ENCODE assay signal across 20 cellular contexts in the genomic region with DNA sequence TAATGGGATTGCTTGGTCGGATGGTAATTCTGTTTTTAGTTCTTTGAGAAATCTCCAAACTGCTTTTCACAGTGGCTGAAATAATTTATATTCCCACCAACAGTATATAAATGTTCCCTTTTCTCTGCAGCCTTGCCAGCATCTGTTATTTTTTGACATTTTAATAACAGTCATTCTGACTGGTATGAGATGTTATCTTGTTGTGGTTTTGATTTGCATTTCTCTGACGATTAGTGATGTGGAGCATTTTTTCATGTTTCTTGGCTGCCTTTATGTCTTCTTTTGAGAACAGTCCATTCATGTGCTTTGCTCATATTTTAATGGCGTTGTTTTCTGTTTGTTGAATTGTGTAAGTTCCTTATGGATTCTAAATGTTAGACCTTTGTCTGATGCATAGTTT.
"Had no signal": no experiment of that assay in that cellular context is flagged by ENCODE, and none has a peak within 500 bp of the region (broad histone marks: within the 10 kb centered on the region; RNA-seq: fewer than 3 reads in every experiment).

No MANE protein-coding gene starts in this region.

- H3K27ac Mint-ChIP-seq: activated CD4-positive, alpha-beta memory T cell treated with anti-CD3 and anti-CD28 coated beads, Interleukin-2, amount 10 ng/mL, durations not matched to agents 7 days and 5 days; activated naive CD4-positive, alpha-beta T cell treated with anti-CD3 and anti-CD28 coated beads, Interleukin-2, amount 50 U/mL, for 72 hours; memory B cell; natural killer cell treated with Interleukin-12 subunit alpha and Interleukin-12 subunit beta and Interleukin-15 and Interleukin-18, amount 100 ng/mL, for 72 hours; stimulated activated memory B cell treated with anti-CD40 and anti-IgM and Interleukin-4, amounts not matched to agents 10 μg/mL and 1 μg/mL and 100 μg/mL, for 72 hours had no signal

- H3K9me3 ChIP-seq: tibial artery had no signal

- H3K4me1 Mint-ChIP-seq: activated CD4-positive, alpha-beta memory T cell treated with anti-CD3 and anti-CD28 coated beads, Interleukin-2, amount 10 ng/mL, durations not matched to agents 7 days and 5 days; memory B cell; stimulated activated memory B cell treated with anti-CD40 and anti-IgM and Interleukin-4, amounts not matched to agents 10 μg/mL and 1 μg/mL and 100 μg/mL, for 72 hours had no signal

- H3K4me1 ChIP-seq: left ventricle myocardium inferior had no signal

- H3K4me3 Mint-ChIP-seq: activated CD4-positive, alpha-beta memory T cell treated with anti-CD3 and anti-CD28 coated beads, Interleukin-2, amount 10 ng/mL, durations not matched to agents 7 days and 5 days; memory B cell; natural killer cell treated with Interleukin-12 subunit alpha and Interleukin-12 subunit beta and Interleukin-15 and Interleukin-18, amount 100 ng/mL, for 72 hours; stimulated activated memory B cell treated with anti-CD40 and anti-IgM and Interleukin-4, amounts not matched to agents 10 μg/mL and 1 μg/mL and 100 μg/mL, for 72 hours had no signal

- ATAC-seq: activated naive CD4-positive, alpha-beta T cell treated with anti-CD3 and anti-CD28 coated beads, Interleukin-2, amount 50 U/mL, for 72 hours; esophagus mucosa; natural killer cell treated with Interleukin-12 subunit alpha and Interleukin-12 subunit beta and Interleukin-15 and Interleukin-18, amount 100 ng/mL, for 72 hours; stimulated activated memory B cell treated with anti-CD40 and anti-IgM and Interleukin-4, amounts not matched to agents 10 μg/mL and 1 μg/mL and 100 μg/mL, for 72 hours had no signal

- H3K27ac ChIP-seq: cardiac muscle cell, left ventricle myocardium inferior, tibial artery, VCaP had no signal

- H3K36me3 ChIP-seq: cardiac muscle cell, left ventricle myocardium inferior, tibial artery had no signal

- H3K9me3 Mint-ChIP-seq: activated CD4-positive, alpha-beta memory T cell treated with anti-CD3 and anti-CD28 coated beads, Interleukin-2, amount 10 ng/mL, durations not matched to agents 7 days and 5 days had no signal

- DNase-seq: activated CD4-positive, alpha-beta memory T cell treated with anti-CD3 and anti-CD28 coated beads, Interleukin-2, amount 10 ng/mL, durations not matched to agents 7 days and 5 days; activated effector memory CD4-positive, alpha-beta T cell treated with anti-CD3 and anti-CD28 coated beads, Interleukin-2, amount 50 U/mL, for 16 hours; activated T-cell treated with anti-CD3 and anti-CD28 coated beads, Interleukin-2, amount 50 U/mL, for 48 hours; amniotic stem cell; glutamatergic neuron; hypothalamus; left ventricle myocardium inferior; nucleus accumbens; posterior cingulate gyrus; retina; stimulated activated CD4-positive, alpha-beta T cell treated with anti-CD3 and anti-CD28 coated beads, Interleukin-2, amount 100 ng/mL, for 48 hours; T-helper 1 cell; tibial artery had no signal

- H3K4me3 ChIP-seq: cardiac muscle cell, left ventricle myocardium inferior, tibial artery had no signal

- H3K36me3 Mint-ChIP-seq: activated naive CD4-positive, alpha-beta T cell treated with anti-CD3 and anti-CD28 coated beads, Interleukin-2, amount 50 U/mL, for 72 hours; memory B cell; natural killer cell treated with Interleukin-12 subunit alpha and Interleukin-12 subunit beta and Interleukin-15 and Interleukin-18, amount 100 ng/mL, for 72 hours; stimulated activated memory B cell treated with anti-CD40 and anti-IgM and Interleukin-4, amounts not matched to agents 10 μg/mL and 1 μg/mL and 100 μg/mL, for 72 hours had no signal

- H3K27me3 ChIP-seq: cardiac muscle cell, tibial artery had no signal

- H3K27me3 Mint-ChIP-seq: activated CD4-positive, alpha-beta memory T cell treated with anti-CD3 and anti-CD28 coated beads, Interleukin-2, amount 10 ng/mL, durations not matched to agents 7 days and 5 days; memory B cell; natural killer cell treated with Interleukin-12 subunit alpha and Interleukin-12 subunit beta and Interleukin-15 and Interleukin-18, amount 100 ng/mL, for 72 hours; stimulated activated memory B cell treated with anti-CD40 and anti-IgM and Interleukin-4, amounts not matched to agents 10 μg/mL and 1 μg/mL and 100 μg/mL, for 72 hours had no signal
